In the genomic region with DNA sequence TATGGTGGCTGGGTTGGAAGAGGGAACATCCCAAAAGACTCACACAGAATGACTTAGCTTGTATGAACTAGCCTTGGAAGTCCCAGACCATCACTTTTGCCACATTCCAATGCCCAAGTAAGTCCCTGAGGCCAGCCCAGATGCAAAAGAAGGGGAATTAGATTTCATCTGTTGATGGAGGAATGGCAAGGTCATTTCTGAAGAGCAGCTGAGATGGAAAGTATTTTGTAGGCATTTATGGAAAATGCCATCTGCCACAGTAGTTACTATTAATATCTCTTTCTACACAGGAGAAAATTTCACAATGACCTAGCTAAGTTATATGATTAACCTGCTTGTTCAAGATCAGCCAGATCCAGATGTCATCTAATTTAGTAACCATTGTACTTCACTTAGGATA, we compare ENCODE assay signal across 1 cellular context.
TF ChIP-seq lines count a peak whose summit lies in the region.

No MANE protein-coding gene starts in this region.

TF ChIP-seq in HCT116, 20 proteins besides CTCF, POLR2A, EP300 and RAD21:
- TF ChIP-seq CEBPB (IDR thresholded peaks at IDR 0.05; ENCODE audit: low read depth): no peak
TF ChIP-seq in HCT116: peak in this region for 0.
